17 cellular contexts compared by ENCODE assay signal in the genomic region with DNA sequence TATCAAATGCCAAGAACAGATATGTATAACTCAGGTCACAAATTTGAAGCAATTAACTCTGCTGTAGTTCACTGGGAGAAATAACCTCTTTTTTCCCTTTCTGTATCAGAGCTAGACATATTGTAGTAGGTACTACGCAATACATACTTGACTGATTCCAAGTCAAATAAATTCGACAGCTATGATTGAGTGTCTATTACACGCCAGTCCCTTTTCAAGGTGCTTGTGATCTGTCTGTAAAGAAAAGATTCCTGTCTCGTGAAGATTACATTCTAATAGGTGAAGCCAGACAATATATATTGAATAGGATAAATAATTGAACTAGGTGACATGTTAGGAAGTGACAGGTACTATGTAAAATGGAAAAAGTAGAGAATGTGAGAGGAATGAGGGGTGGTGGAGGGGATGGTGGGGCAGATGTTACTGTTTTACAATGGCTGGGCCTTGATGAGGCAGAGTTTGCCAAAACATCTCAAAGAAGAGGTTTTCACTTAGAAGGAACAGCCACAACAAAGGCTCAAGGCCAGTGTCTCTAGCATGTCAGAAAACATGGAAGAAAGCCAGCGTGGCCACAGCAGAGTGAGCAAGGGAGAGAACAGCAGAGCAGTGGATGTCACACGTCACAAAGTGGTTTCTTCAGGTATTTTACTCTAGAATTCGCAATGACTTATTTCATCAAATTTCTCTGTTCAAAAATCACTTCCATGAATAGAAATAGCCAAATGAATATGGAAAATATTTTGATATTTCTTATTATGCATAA.
DNase-seq lines count a peak whose midpoint lies in the region; ATAC-seq and TF ChIP-seq lines count a peak whose summit lies in the region.
"Had no signal": no experiment of that assay in that cellular context is flagged by ENCODE, and none has a peak within 500 bp of the region (broad histone marks: within the 10 kb centered on the region; RNA-seq: fewer than 3 reads in every experiment).

No MANE protein-coding gene starts in this region.

- H3K4me1 ChIP-seq in upper lobe of right lung = no peaks in the 10 kb centered on the region
- H3K4me1 ChIP-seq: right lobe of liver had no signal

- ATAC-seq in upper lobe of right lung (peak; percentile 41), HG03175 (IDR thresholded peaks at IDR 0.05; ENCODE audit: unreplicated experiment) (no peak)
- ATAC-seq: activated CD4-positive, CD25-positive, alpha-beta regulatory T cell treated with anti-CD3 and anti-CD28 coated beads, Interleukin-2, amount 50 U/mL, for 24 hours; esophagus mucosa had no signal

- peak; percentile 23 for DNase-seq in NCI-H2196 (lab: John Stamatoyannopoulos, UW; ENCODE audit: unreplicated experiment)
- DNase-seq in NCI-H2196 treated with DMSO at 0.1 percent for 48 hours (lab: John Stamatoyannopoulos, UW; ENCODE audit: unreplicated experiment) = no peak
- peak; percentile 6 for DNase-seq in NCI-H774 (lab: John Stamatoyannopoulos, UW)
- peak; percentile 34 for DNase-seq in fibroblast of gingiva (ENCODE audit: low read depth)
- DNase-seq in upper lobe of right lung = no peak
- no peak for DNase-seq in stimulated activated CD4-positive, alpha-beta T cell treated with anti-CD3 and anti-CD28 coated beads, Interleukin-12 subunit alpha, Interleukin-12 subunit beta, amount 100 ng/mL, for 4 hours
- DNase-seq in posterior cingulate gyrus = no peak
- DNase-seq: activated naive CD4-positive, alpha-beta T cell treated with Interleukin-2 at 50 U/mL for 16 hours; activated T-cell treated with anti-CD3 and anti-CD28 coated beads, Interleukin-2, amount 50 U/mL, for 24 hours; amygdala; effector CD8-positive, alpha-beta T cell; kidney; right lobe of liver had no signal

- TF ChIP-seq CTCF in upper lobe of right lung (IDR thresholded peaks at IDR 0.05) = no peak

- H3K4me3 ChIP-seq in upper lobe of right lung = no peak overlapping the region
- H3K4me3 ChIP-seq: right lobe of liver had no signal

- intact Hi-C loops in upper lobe of right lung (cut with DNase I) (no loop called here), posterior cingulate gyrus (cut with DNase I) (loop anchor here (5.0 kb wide), 2 partner anchors 684 to 1229 kb away; no protein-coding TSS in a partner anchor)

- no peaks in the 10 kb centered on the region for H3K9me3 ChIP-seq in upper lobe of right lung
- H3K9me3 ChIP-seq: right lobe of liver had no signal

- H3K36me3 ChIP-seq in upper lobe of right lung = no peaks in the 10 kb centered on the region
- H3K36me3 ChIP-seq: right lobe of liver had no signal

- H3K27ac ChIP-seq in upper lobe of right lung = no peak overlapping the region
- H3K27ac ChIP-seq: C4-2B, right lobe of liver had no signal

- H3K27me3 ChIP-seq in upper lobe of right lung = no peaks in the 10 kb centered on the region
- H3K27me3 ChIP-seq: right lobe of liver had no signal

Comparison
In these comparisons a context has a peak if more than half of its experiments do, and no peak if none do; other contexts are left out.
1. DNase-seq: peak in NCI-H2196 (single experiment), NCI-H774 (single experiment) and fibroblast of gingiva (single experiment); none in NCI-H2196 treated with DMSO at 0.1 percent for 48 hours (single experiment), upper lobe of right lung (single experiment), stimulated activated CD4-positive, alpha-beta T cell treated with anti-CD3 and anti-CD28 coated beads, Interleukin-12 subunit alpha, Interleukin-12 subunit beta, amount 100 ng/mL, for 4 hours (single experiment) and posterior cingulate gyrus (0 of 10).